ENCODE assay signal across 30 cellular contexts in genomic region chrX:11474021-11474420, GRCh38.
"Had no signal": no experiment of that assay in that cellular context is flagged by ENCODE, and none has a peak within 500 bp of the region (broad histone marks: within the 10 kb centered on the region; RNA-seq: fewer than 3 reads in every experiment).

No MANE protein-coding gene starts in this region.

- H3K36me3 Mint-ChIP-seq: immature natural killer cell; naive thymus-derived CD8-positive, alpha-beta T cell; stimulated activated naive B cell treated with anti-CD40 and anti-IgM and Interleukin-4, amounts not matched to agents 10 μg/mL and 1 μg/mL and 100 μg/mL, for 72 hours had no signal

- H3K4me3 ChIP-seq: left lung, lower lobe of right lung, right atrium auricular region, skin epidermis, stomach, testis, thyroid gland, transverse colon, upper lobe of left lung, vagina had no signal

- H3K27me3 ChIP-seq: left lung, right atrium auricular region, testis, thyroid gland, transverse colon, upper lobe of left lung, vagina had no signal

- H3K4me1 Mint-ChIP-seq: immature natural killer cell; naive thymus-derived CD8-positive, alpha-beta T cell; neural crest cell; stimulated activated naive B cell treated with anti-CD40 and anti-IgM and Interleukin-4, amounts not matched to agents 10 μg/mL and 1 μg/mL and 100 μg/mL, for 72 hours had no signal

- H3K4me3 Mint-ChIP-seq: immature natural killer cell; naive thymus-derived CD8-positive, alpha-beta T cell; nephron; neural crest cell; stimulated activated naive B cell treated with anti-CD40 and anti-IgM and Interleukin-4, amounts not matched to agents 10 μg/mL and 1 μg/mL and 100 μg/mL, for 72 hours had no signal

- H3K27me3 Mint-ChIP-seq: progenitor cell of endocrine pancreas had no signal

- H3K9ac ChIP-seq: parathyroid adenoma had no signal

- H3K27ac ChIP-seq: left lung, lower lobe of right lung, parathyroid adenoma, right atrium auricular region, skin epidermis, stomach, testis, thyroid gland, transverse colon, upper lobe of left lung, vagina had no signal

- FAIRE-seq: islet of Langerhans, kidney had no signal

- H3K9me3 Mint-ChIP-seq: naive thymus-derived CD8-positive, alpha-beta T cell; stimulated activated naive B cell treated with anti-CD40 and anti-IgM and Interleukin-4, amounts not matched to agents 10 μg/mL and 1 μg/mL and 100 μg/mL, for 72 hours had no signal

- H3K4me1 ChIP-seq: left lung, parathyroid adenoma, right atrium auricular region, testis, transverse colon, upper lobe of left lung, vagina had no signal

- ATAC-seq: left colon; left lung; lower lobe of right lung; naive thymus-derived CD8-positive, alpha-beta T cell; sciatic nerve; stimulated activated naive B cell treated with anti-CD40 and anti-IgM and Interleukin-4, amounts not matched to agents 10 μg/mL and 1 μg/mL and 100 μg/mL, for 72 hours; stimulated activated naive CD8-positive, alpha-beta T cell treated with anti-CD3 and anti-CD28 coated beads, Interleukin-15, Interleukin-2, amounts not matched to agents 100 U/mL and 50 U/mL, for 24 hours had no signal

- H3K36me3 ChIP-seq: left lung, lower lobe of right lung, right atrium auricular region, stomach, thyroid gland, transverse colon, upper lobe of left lung, vagina had no signal

- H3K9me3 ChIP-seq: left lung, lower lobe of right lung, right atrium auricular region, stomach, testis, thyroid gland, transverse colon, upper lobe of left lung, vagina had no signal

- H3K79me2 ChIP-seq: parathyroid adenoma had no signal

- H2AFZ ChIP-seq: parathyroid adenoma had no signal

- H3K27ac Mint-ChIP-seq: immature natural killer cell; progenitor cell of endocrine pancreas; stimulated activated naive B cell treated with anti-CD40 and anti-IgM and Interleukin-4, amounts not matched to agents 10 μg/mL and 1 μg/mL and 100 μg/mL, for 72 hours had no signal

- DNase-seq: hypothalamus; immature natural killer cell; kidney; left colon; left lung; lower lobe of right lung; mammary epithelial cell; mesenchymal stem cell; naive thymus-derived CD8-positive, alpha-beta T cell; nucleus accumbens; stimulated activated CD4-positive, alpha-beta T cell treated with anti-CD3 and anti-CD28 coated beads, Interleukin-12 subunit alpha, Interleukin-12 subunit beta, amount 100 ng/mL, for 4 hours; stimulated activated CD4-positive, alpha-beta T cell treated with anti-CD3 and anti-CD28 coated beads, Interleukin-15, amount 100 ng/mL, for 24 hours; stimulated activated CD4-positive, alpha-beta T cell treated with anti-CD3 and anti-CD28 coated beads, Interleukin-2, amount 100 ng/mL, for 24 hours; stimulated activated CD4-positive, alpha-beta T cell treated with anti-CD3 and anti-CD28 coated beads, Interleukin-4, amount 100 ng/mL, for 1 hour; stimulated activated naive B cell treated with anti-CD40 and anti-IgM and Interleukin-4, amounts not matched to agents 10 μg/mL and 1 μg/mL and 100 μg/mL, for 72 hours; stimulated activated naive CD8-positive, alpha-beta T cell treated with anti-CD3 and anti-CD28 coated beads, Interleukin-15, Interleukin-2, amounts not matched to agents 100 U/mL and 50 U/mL, for 24 hours; stomach; testis; thyroid gland; transverse colon; upper lobe of left lung had no signal
